27 cellular contexts compared by ENCODE assay signal in the genomic region with DNA sequence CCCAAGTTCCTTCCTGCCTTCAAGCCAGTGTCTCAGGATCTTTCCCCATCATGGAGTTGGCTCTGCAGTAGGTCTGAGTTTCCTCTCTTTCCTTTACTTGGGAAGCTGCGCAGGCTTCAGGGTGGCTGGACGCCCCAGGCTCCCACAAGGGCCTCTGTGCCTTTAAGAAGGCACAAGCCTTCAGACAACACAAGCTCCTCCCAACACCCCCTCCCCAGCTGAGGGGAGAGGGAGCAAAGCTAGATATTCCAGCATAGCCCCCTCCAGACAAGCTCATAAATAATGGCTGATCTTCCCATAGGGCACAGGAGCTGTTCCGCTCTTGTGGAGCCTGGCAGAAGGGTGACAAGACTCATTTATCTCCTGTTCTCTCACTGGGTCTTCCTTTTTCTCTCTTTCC. TPM values are rescaled to one million over a fixed set of nuclear protein-coding genes. Genes with fewer than 3 reads are reported as not detected.
DNase-seq lines count a peak whose midpoint lies in the region; ATAC-seq and TF ChIP-seq lines count a peak whose summit lies in the region.
"Had no signal": no experiment of that assay in that cellular context is flagged by ENCODE, and none has a peak within 500 bp of the region (broad histone marks: within the 10 kb centered on the region; RNA-seq: fewer than 3 reads in every experiment).

No MANE protein-coding gene starts in this region.

- H3K27me3 Mint-ChIP-seq in T-helper 1 cell treated with Interleukin-12 subunit alpha and Interleukin-12 subunit beta and Interleukin-4 antibody, amounts not matched to agents 30 μg/mL and 1 μg/mL, for 36 hours (ENCODE audit: low read depth): no peaks in the 10 kb centered on the region

- intact Hi-C loops in IMR-90 (cut with micrococcal nuclease): no loop called here
- intact Hi-C loops in upper lobe of right lung (cut with DNase I): no loop called here

- TF ChIP-seq RAD21 in IMR-90 (IDR thresholded peaks at IDR 0.05; ENCODE audit: low read length): no peak

- no peak overlapping the region for H2AK9ac ChIP-seq in IMR-90 (replicated peaks; ENCODE audit: low read depth, low read length, poor library complexity)

- no peak overlapping the region for H2BK15ac ChIP-seq in IMR-90 (ENCODE audit: low read depth, low read length)

- H3K4me2 ChIP-seq in IMR-90 (ENCODE audit: low read depth, low read length): no peak overlapping the region
- no peak overlapping the region for H3K4me2 ChIP-seq in trophoblast cell (ENCODE audit: low read length)

- no peak overlapping the region for H3K4ac ChIP-seq in IMR-90 (ENCODE audit: low read depth, low read length)
- H3K4ac ChIP-seq in trophoblast cell (ENCODE audit: low read depth, low read length): peak overlapping the region; percentile 75

- H2BK12ac ChIP-seq in trophoblast cell (ENCODE audit: low read length): peak overlapping the region; percentile 50

- peaks cover 5% of the 10 kb centered on the region for H3K79me2 ChIP-seq in trophoblast cell (ENCODE audit: control insufficient read depth, insufficient read depth, low read length, poor library complexity)

- no peak overlapping the region for H4K91ac ChIP-seq in IMR-90 (ENCODE audit: insufficient read depth, low read depth, low read length)
- H4K91ac ChIP-seq in trophoblast cell (ENCODE audit: low read depth, low read length): peak overlapping the region; percentile 91

- H3K9me3 ChIP-seq in IMR-90 (ENCODE audit: control insufficient read depth, insufficient read depth, low read length) (no peaks in the 10 kb centered on the region), gastroesophageal sphincter (no peaks in the 10 kb centered on the region), trophoblast cell (ENCODE audit: insufficient read depth, low read depth, low read length) (no peaks in the 10 kb centered on the region), upper lobe of right lung (no peaks in the 10 kb centered on the region)
- H3K9me3 ChIP-seq: Caco-2, colonic mucosa, left lung, testis, vagina had no signal

- peaks cover 28% of the 10 kb centered on the region for H3K4me1 Mint-ChIP-seq in T-helper 1 cell treated with Interleukin-12 subunit alpha and Interleukin-12 subunit beta and Interleukin-4 antibody, amounts not matched to agents 30 μg/mL and 1 μg/mL, for 36 hours (ENCODE audit: low read depth)

- H3K27ac Mint-ChIP-seq in T-helper 1 cell treated with Interleukin-12 subunit alpha and Interleukin-12 subunit beta and Interleukin-4 antibody, amounts not matched to agents 30 μg/mL and 1 μg/mL, for 36 hours: peak overlapping the region; percentile 46
- H3K27ac Mint-ChIP-seq: activated naive CD4-positive, alpha-beta T cell treated with anti-CD3 and anti-CD28 coated beads for 36 hours; HFFc6; IgD-negative memory B cell had no signal

- H4K5ac ChIP-seq in IMR-90 (ENCODE audit: low read depth, low read length): no peak overlapping the region

- H3K23ac ChIP-seq in IMR-90 (ENCODE audit: low read depth, low read length): no peak overlapping the region
- H3K23ac ChIP-seq in trophoblast cell (ENCODE audit: low read length): no peak overlapping the region

- no peak overlapping the region for H2BK5ac ChIP-seq in IMR-90 (ENCODE audit: low read depth, low read length, poor library complexity, severe bottlenecking)
- peak overlapping the region; percentile 76 for H2BK5ac ChIP-seq in trophoblast cell (ENCODE audit: low read depth, low read length, poor library complexity)

- H3K4me3 Mint-ChIP-seq in T-helper 1 cell treated with Interleukin-12 subunit alpha and Interleukin-12 subunit beta and Interleukin-4 antibody, amounts not matched to agents 30 μg/mL and 1 μg/mL, for 36 hours: no peak overlapping the region
- H3K4me3 Mint-ChIP-seq: activated naive CD4-positive, alpha-beta T cell treated with anti-CD3 and anti-CD28 coated beads for 36 hours; CD14-positive monocyte; HFFc6 had no signal

- dilution Hi-C loops in IMR-90 (cut with HindIII; ENCODE audit: low sequenced_read_pairs, unreplicated experiment): no loop called here

- CTCF ChIA-PET in IMR-90 (lab: Yijun Ruan, JAX): no interaction called here

- peaks cover 9% of the 10 kb centered on the region; the same call in 1 of the 2 replicates for H3K9me1 ChIP-seq in IMR-90 (ENCODE audit: insufficient read depth, low read length)

- H3K9ac ChIP-seq in IMR-90 (ENCODE audit: low read depth, low read length) (no peak overlapping the region), trophoblast cell (ENCODE audit: low read length) (no peak overlapping the region)
- H3K9ac ChIP-seq: GM23248 had no signal

- H3K14ac ChIP-seq in IMR-90 (replicated peaks; ENCODE audit: low read depth, low read length) (0 out of 2 replicates have a peak overlapping the region, but pooled peaks have one; percentile 32), trophoblast cell (ENCODE audit: low read length) (peak overlapping the region; percentile 80)

- H3K79me1 ChIP-seq in IMR-90 (ENCODE audit: low read depth in 1 of 2, low read length in 2 of 2) (no peaks in the 10 kb centered on the region), trophoblast cell (ENCODE audit: low read length) (peaks cover 54% of the 10 kb centered on the region)

- peaks cover 1% of the 10 kb centered on the region; the same call in 1 of the 2 replicates for H3K4me1 ChIP-seq in IMR-90 (ENCODE audit: control insufficient read depth, insufficient read depth, low read length)
- H3K4me1 ChIP-seq in gastroesophageal sphincter: peaks cover 5 to 56% (median 7%) of the 10 kb centered on the region in 3 donors
- H3K4me1 ChIP-seq in trophoblast cell (ENCODE audit: control insufficient read depth in 1 of 2, insufficient read depth in 2 of 2, low read length in 2 of 2): peaks cover 25 to 36% of the 10 kb centered on the region in 2 experiments
- H3K4me1 ChIP-seq in upper lobe of right lung: no peaks in the 10 kb centered on the region
- H3K4me1 ChIP-seq: Caco-2, colonic mucosa had no signal

- POLR2A ChIA-PET in IMR-90 (lab: Charles Lee; ENCODE audit: unreplicated experiment): no interaction called here

- no TSS peak for BruUV-seq in IMR-90 (replicated peaks; lab: Mats Ljungman, UMichigan)

- H3K36me3 ChIP-seq in IMR-90 (ENCODE audit: control insufficient read depth, insufficient read depth, low read length) (no peaks in the 10 kb centered on the region), gastroesophageal sphincter (no peaks in the 10 kb centered on the region), trophoblast cell (ENCODE audit: control insufficient read depth in 1 of 2, insufficient read depth in 2 of 2, low read length in 2 of 2) (no peaks in the 10 kb centered on the region), upper lobe of right lung (no peaks in the 10 kb centered on the region)
- H3K36me3 ChIP-seq: colonic mucosa, left lung, vagina had no signal

- H3K9me3 Mint-ChIP-seq in T-helper 1 cell treated with Interleukin-12 subunit alpha and Interleukin-12 subunit beta and Interleukin-4 antibody, amounts not matched to agents 30 μg/mL and 1 μg/mL, for 36 hours: no peaks in the 10 kb centered on the region
- H3K9me3 Mint-ChIP-seq: activated naive CD4-positive, alpha-beta T cell treated with anti-CD3 and anti-CD28 coated beads for 36 hours; CD14-positive monocyte; HFFc6; IgD-negative memory B cell had no signal

- H3K36me3 Mint-ChIP-seq in T-helper 1 cell treated with Interleukin-12 subunit alpha and Interleukin-12 subunit beta and Interleukin-4 antibody, amounts not matched to agents 30 μg/mL and 1 μg/mL, for 36 hours (ENCODE audit: low read depth): no peaks in the 10 kb centered on the region
- H3K36me3 Mint-ChIP-seq: CD14-positive monocyte, IgD-negative memory B cell had no signal

- H4K8ac ChIP-seq in IMR-90 (ENCODE audit: low read depth in 2 of 2, low read length in 2 of 2) (no peak overlapping the region), trophoblast cell (ENCODE audit: low read depth, low read length) (peak overlapping the region; percentile 54)

- DNase-seq in T-helper 1 cell (no peak), IMR-90 (no peak), trophoblast cell (no peak), EL (no peak), upper lobe of right lung (no peak)
- DNase-seq: activated naive CD4-positive, alpha-beta T cell treated with anti-CD3 and anti-CD28 coated beads for 36 hours; Caco-2; colonic mucosa; effector CD8-positive, alpha-beta T cell; GF-D8; GM23248; HFFc6; left lung; NCI-H146; NCI-H2107; NCI-H446; NCI-H774; stimulated activated naive CD8-positive, alpha-beta T cell treated with anti-CD3 and anti-CD28 coated beads, Interleukin-15, Interleukin-2, amounts not matched to agents 100 U/mL and 50 U/mL, for 24 hours; testis had no signal

- H2AFZ ChIP-seq in IMR-90 (replicated peaks; ENCODE audit: low read length, poor library complexity) (no peak overlapping the region), trophoblast cell (ENCODE audit: insufficient read depth, low read length, poor library complexity) (no peak overlapping the region)

- H2AK5ac ChIP-seq in IMR-90 (ENCODE audit: low read depth, low read length): no peak overlapping the region; the same call in 1 of the 2 replicates
- peak overlapping the region; percentile 60 for H2AK5ac ChIP-seq in trophoblast cell (ENCODE audit: low read length)

- ATAC-seq in IMR-90 (ENCODE audit: low read depth) (no peak), gastroesophageal sphincter (no peak), GM21360 (IDR thresholded peaks at IDR 0.05; ENCODE audit: unreplicated experiment) (no peak), upper lobe of right lung (no peak)
- ATAC-seq: left lung; stimulated activated naive CD8-positive, alpha-beta T cell treated with anti-CD3 and anti-CD28 coated beads, Interleukin-15, Interleukin-2, amounts not matched to agents 100 U/mL and 50 U/mL, for 24 hours had no signal

- no peak for TF ChIP-seq POLR2A in IMR-90 (IDR thresholded peaks at IDR 0.05; ENCODE audit: low read depth, low read length)
- no peak for TF ChIP-seq POLR2A in gastroesophageal sphincter (IDR thresholded peaks at IDR 0.05)

- H4K12ac ChIP-seq in trophoblast cell (ENCODE audit: low read depth, low read length): no peak overlapping the region

- no peak overlapping the region for H3K27ac ChIP-seq in IMR-90 (ENCODE audit: insufficient read depth, low read length)
- H3K27ac ChIP-seq in gastroesophageal sphincter: peak overlapping the region in 3 of 4 donors; percentile 78 to 85 (median 81)
- H3K27ac ChIP-seq in trophoblast cell (ENCODE audit: low read depth, low read length): no peak overlapping the region
- H3K27ac ChIP-seq in upper lobe of right lung: no peak overlapping the region
- H3K27ac ChIP-seq: colonic mucosa, epithelial cell of prostate, GM23248, left lung, RWPE1, testis had no signal

- H2BK120ac ChIP-seq in IMR-90 (ENCODE audit: low read depth, low read length): no peak overlapping the region; the same call in 1 of the 2 replicates
- peak overlapping the region; percentile 49 for H2BK120ac ChIP-seq in trophoblast cell (ENCODE audit: insufficient read depth, low read length, poor library complexity)

- TF ChIP-seq CTCF in IMR-90 (conservative IDR thresholded peaks at IDR 0.05; ENCODE audit: low read depth, low read length) (no peak), gastroesophageal sphincter (IDR thresholded peaks at IDR 0.05) (no peak), upper lobe of right lung (IDR thresholded peaks at IDR 0.05) (no peak)

- in situ Hi-C loops in IMR-90 (cut with MboI; ENCODE audit: low sequenced_read_pairs): no loop called here

- no peak overlapping the region for H2BK20ac ChIP-seq in IMR-90 (ENCODE audit: low read depth, low read length)

- TF ChIP-seq EP300 in gastroesophageal sphincter (IDR thresholded peaks at IDR 0.05): no peak

- H4K20me1 ChIP-seq in IMR-90 (ENCODE audit: insufficient read depth, low read length): no peaks in the 10 kb centered on the region

- H3K4me3 ChIP-seq in IMR-90 (ENCODE audit: insufficient read depth, low read depth, low read length): no peak overlapping the region
- no peak overlapping the region for H3K4me3 ChIP-seq in gastroesophageal sphincter
- H3K4me3 ChIP-seq in trophoblast cell (ENCODE audit: low read depth, low read length): no peak overlapping the region
- H3K4me3 ChIP-seq in upper lobe of right lung: no peak overlapping the region
- H3K4me3 ChIP-seq: colonic mucosa, GM23248, left lung, testis, vagina had no signal

- H3K27me3 ChIP-seq in IMR-90 (ENCODE audit: control insufficient read depth, insufficient read depth, low read length): no peaks in the 10 kb centered on the region
- no peaks in the 10 kb centered on the region for H3K27me3 ChIP-seq in gastroesophageal sphincter
- no peaks in the 10 kb centered on the region for H3K27me3 ChIP-seq in trophoblast cell (ENCODE audit: insufficient read depth, low read length)
- no peaks in the 10 kb centered on the region for H3K27me3 ChIP-seq in upper lobe of right lung
- H3K27me3 ChIP-seq: colonic mucosa, left lung, testis, vagina had no signal

- H3K56ac ChIP-seq in IMR-90 (ENCODE audit: extremely low read depth, insufficient read depth, low read length): no peak overlapping the region

- no CpG with 5 or more reads among the region's 3 CpGs for WGBS in IMR-90 (ENCODE audit: extremely low coverage in 2 of 2, insufficient read length in 1 of 2), 2 experiments
- 88% methylated on average over 1 of the region's 3 CpGs; no CpG with 5 or more reads in 1 of the 2 donors for WGBS in gastroesophageal sphincter (ENCODE audit: low coverage in 1 of 2), 2 donors
- WGBS in trophoblast cell (ENCODE audit: extremely low coverage, insufficient coverage, insufficient read length): no CpG with 5 or more reads among the region's 3 CpGs

- H3K18ac ChIP-seq in IMR-90 (ENCODE audit: low read depth, low read length) (no peak overlapping the region), trophoblast cell (ENCODE audit: low read length) (peak overlapping the region; percentile 54)

RNA-seq across cellular contexts. Expression of a gene that starts 27.9 kb away (rescaled TPM):
- total RNA-seq in IMR-90 (2012; rRNA removed) (290 and 311 TPM in 2 replicates), gastroesophageal sphincter (100 to 1,000 TPM; 211 to 454 (median 257) TPM), upper lobe of right lung (93.8 TPM)
- polyA plus RNA-seq in IMR-90 (2012; rRNA removed): 172 TPM in 2 replicates
- polyA plus RNA-seq in IMR-90 (2012; cell fraction: cytosol; rRNA removed): 65.5 and 87.1 TPM in 2 replicates
- polyA plus RNA-seq in IMR-90 (2012; cell fraction: nucleus; rRNA removed; ENCODE audit: low replicate concordance): 90.6 and 259 TPM in 2 replicates
- polyA plus RNA-seq in trophoblast cell (2013): 278 and 279 TPM in 2 replicates

Comparison
In these comparisons a context has a peak if more than half of its experiments do, and no peak if none do; other contexts are left out.
1. H3K27ac ChIP-seq: peak in gastroesophageal sphincter (3 of 4); none in IMR-90 (single experiment), trophoblast cell (single experiment) and upper lobe of right lung (single experiment).